ENCODE assay signal across 13 cellular contexts in the genomic region with DNA sequence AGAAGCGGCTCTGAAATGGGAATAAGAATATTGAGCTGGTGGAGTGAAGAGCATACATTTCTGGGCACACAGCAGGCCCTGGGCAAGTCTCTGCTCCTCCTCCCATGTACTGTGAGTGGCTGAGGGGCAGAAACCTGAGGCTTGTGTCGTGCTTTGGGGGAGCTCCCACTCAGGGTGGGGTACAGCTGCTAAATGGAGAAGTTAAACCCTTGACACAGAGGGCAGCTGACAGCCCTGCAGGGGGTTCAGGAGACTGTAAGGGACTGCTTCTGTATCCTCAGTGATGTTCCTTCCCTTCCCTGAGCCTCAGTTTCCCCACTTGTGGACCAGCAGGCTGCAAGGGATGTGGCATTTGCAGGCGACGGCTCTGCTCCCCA. TPM values are rescaled to one million over a fixed set of nuclear protein-coding genes. Genes with fewer than 3 reads are reported as not detected.
DNase-seq lines count a peak whose midpoint lies in the region; ATAC-seq and TF ChIP-seq lines count a peak whose summit lies in the region.
"Had no signal": no experiment of that assay in that cellular context is flagged by ENCODE, and none has a peak within 500 bp of the region (broad histone marks: within the 10 kb centered on the region; RNA-seq: fewer than 3 reads in every experiment).

No MANE protein-coding gene starts in this region.

- POLR2A ChIA-PET in HEK293 (lab: Yijun Ruan, JAX): interaction anchor here (3.4 kb wide), 1 partner anchor 46 kb away, joined by 11 read pairs; a partner anchor contains a TSS

- H3K4me3 Mint-ChIP-seq in stimulated activated memory B cell treated with anti-CD40 and anti-IgM and Interleukin-4, amounts not matched to agents 10 μg/mL and 1 μg/mL and 100 μg/mL, for 72 hours: no peak overlapping the region
- no peak overlapping the region for H3K4me3 Mint-ChIP-seq in natural killer cell treated with Interleukin-12 subunit alpha and Interleukin-12 subunit beta and Interleukin-15 and Interleukin-18, amount 100 ng/mL, for 72 hours
- H3K4me3 Mint-ChIP-seq: CD8-positive, alpha-beta memory T cell had no signal

- CTCF ChIA-PET in HEK293 (lab: Yijun Ruan, JAX): interaction anchor here (1.5 kb wide), 1 partner anchor 22 kb away, joined by 10 read pairs; no protein-coding TSS in a partner anchor

- ATAC-seq in stimulated activated memory B cell treated with anti-CD40 and anti-IgM and Interleukin-4, amounts not matched to agents 10 μg/mL and 1 μg/mL and 100 μg/mL, for 72 hours: no peak
- ATAC-seq in natural killer cell treated with Interleukin-12 subunit alpha and Interleukin-12 subunit beta and Interleukin-15 and Interleukin-18, amount 100 ng/mL, for 72 hours: no peak
- no peak for ATAC-seq in omental fat pad (ENCODE audit: low FRiP score)
- ATAC-seq in GM21381 (IDR thresholded peaks at IDR 0.05; ENCODE audit: unreplicated experiment): no peak

- no peak for DNase-seq in natural killer cell treated with Interleukin-12 subunit alpha and Interleukin-12 subunit beta and Interleukin-15 and Interleukin-18, amount 100 ng/mL, for 72 hours (ENCODE audit: low spot score)
- DNase-seq in NCI-H1417 treated with DMSO at 0.1 percent for 48 hours (lab: John Stamatoyannopoulos, UW): no peak
- DNase-seq in omental fat pad (ENCODE audit: low spot score): no peak
- DNase-seq: ACHN; BE2C; CD8-positive, alpha-beta memory T cell; NCI-H1930; SHP77 had no signal

- no peak overlapping the region for H3K4me3 ChIP-seq in HEK293 (ENCODE audit: low read depth, low read length)

- H3K27me3 Mint-ChIP-seq in stimulated activated memory B cell treated with anti-CD40 and anti-IgM and Interleukin-4, amounts not matched to agents 10 μg/mL and 1 μg/mL and 100 μg/mL, for 72 hours: no peaks in the 10 kb centered on the region
- no peaks in the 10 kb centered on the region for H3K27me3 Mint-ChIP-seq in natural killer cell treated with Interleukin-12 subunit alpha and Interleukin-12 subunit beta and Interleukin-15 and Interleukin-18, amount 100 ng/mL, for 72 hours
- H3K27me3 Mint-ChIP-seq: CD8-positive, alpha-beta memory T cell had no signal

- no peak for TF ChIP-seq CTCF in HEK293 (tag by site-specific recombination; IDR thresholded peaks at IDR 0.05)
- TF ChIP-seq CTCF in omental fat pad (IDR thresholded peaks at IDR 0.05): no peak

- no peaks in the 10 kb centered on the region for H3K27me3 ChIP-seq in layer of hippocampus (ENCODE audit: control insufficient read depth, insufficient read depth, low read length)
- H3K27me3 ChIP-seq: BE2C had no signal

- H3K9me3 ChIP-seq in HEK293 (ENCODE audit: control insufficient read depth, insufficient read depth, low read depth, low read length): no peaks in the 10 kb centered on the region
- H3K9me3 ChIP-seq: BE2C had no signal

- H3K36me3 ChIP-seq in HEK293 (ENCODE audit: control insufficient read depth in 2 of 2, insufficient read depth in 1 of 2, low read length in 2 of 2): no peaks in the 10 kb centered on the region; a peak in 1 of 3 replicates

- peaks cover under 1% of the 10 kb centered on the region for H3K36me3 Mint-ChIP-seq in stimulated activated memory B cell treated with anti-CD40 and anti-IgM and Interleukin-4, amounts not matched to agents 10 μg/mL and 1 μg/mL and 100 μg/mL, for 72 hours
- no peaks in the 10 kb centered on the region for H3K36me3 Mint-ChIP-seq in natural killer cell treated with Interleukin-12 subunit alpha and Interleukin-12 subunit beta and Interleukin-15 and Interleukin-18, amount 100 ng/mL, for 72 hours

- H3K9me3 Mint-ChIP-seq in stimulated activated memory B cell treated with anti-CD40 and anti-IgM and Interleukin-4, amounts not matched to agents 10 μg/mL and 1 μg/mL and 100 μg/mL, for 72 hours: no peaks in the 10 kb centered on the region
- H3K9me3 Mint-ChIP-seq in natural killer cell treated with Interleukin-12 subunit alpha and Interleukin-12 subunit beta and Interleukin-15 and Interleukin-18, amount 100 ng/mL, for 72 hours: no peaks in the 10 kb centered on the region
- H3K9me3 Mint-ChIP-seq: CD8-positive, alpha-beta memory T cell had no signal

- H3K4me1 ChIP-seq in HEK293 (ENCODE audit: control insufficient read depth, insufficient read depth, low read length): no peaks in the 10 kb centered on the region; the same call in 1 of the 2 replicates

- H3K27ac ChIP-seq in HEK293 (ENCODE audit: extremely low read depth, low read depth, low read length) (no peak overlapping the region), angular gyrus (ENCODE audit: low read depth, low read length) (peak overlapping the region; percentile 83), layer of hippocampus (ENCODE audit: low read depth, low read length) (peak overlapping the region; percentile 38)

- H3K4me1 Mint-ChIP-seq in stimulated activated memory B cell treated with anti-CD40 and anti-IgM and Interleukin-4, amounts not matched to agents 10 μg/mL and 1 μg/mL and 100 μg/mL, for 72 hours: peaks cover 54% of the 10 kb centered on the region
- H3K4me1 Mint-ChIP-seq in natural killer cell treated with Interleukin-12 subunit alpha and Interleukin-12 subunit beta and Interleukin-15 and Interleukin-18, amount 100 ng/mL, for 72 hours (ENCODE audit: low read depth in 2 of 2): peaks cover 0 to 21% of the 10 kb centered on the region in 2 donors
- H3K4me1 Mint-ChIP-seq: CD8-positive, alpha-beta memory T cell had no signal

- peak overlapping the region; percentile 14 for H3K27ac Mint-ChIP-seq in stimulated activated memory B cell treated with anti-CD40 and anti-IgM and Interleukin-4, amounts not matched to agents 10 μg/mL and 1 μg/mL and 100 μg/mL, for 72 hours
- H3K27ac Mint-ChIP-seq in natural killer cell treated with Interleukin-12 subunit alpha and Interleukin-12 subunit beta and Interleukin-15 and Interleukin-18, amount 100 ng/mL, for 72 hours: no peak overlapping the region

TF ChIP-seq in HEK293, 187 proteins besides CTCF, POLR2A, EP300 and RAD21:
- TF ChIP-seq ZBTB1 (tag by site-specific recombination; IDR thresholded peaks at IDR 0.05) (no peak), GLIS1 (tag by site-specific recombination; IDR thresholded peaks at IDR 0.05) (0 out of 2 replicates have a peak, but pooled peaks have one; percentile 7), SCRT1 (tag by site-specific recombination; IDR thresholded peaks at IDR 0.05; ENCODE audit: borderline replicate concordance) (no peak)
- TF ChIP-seq, protein P1, sequence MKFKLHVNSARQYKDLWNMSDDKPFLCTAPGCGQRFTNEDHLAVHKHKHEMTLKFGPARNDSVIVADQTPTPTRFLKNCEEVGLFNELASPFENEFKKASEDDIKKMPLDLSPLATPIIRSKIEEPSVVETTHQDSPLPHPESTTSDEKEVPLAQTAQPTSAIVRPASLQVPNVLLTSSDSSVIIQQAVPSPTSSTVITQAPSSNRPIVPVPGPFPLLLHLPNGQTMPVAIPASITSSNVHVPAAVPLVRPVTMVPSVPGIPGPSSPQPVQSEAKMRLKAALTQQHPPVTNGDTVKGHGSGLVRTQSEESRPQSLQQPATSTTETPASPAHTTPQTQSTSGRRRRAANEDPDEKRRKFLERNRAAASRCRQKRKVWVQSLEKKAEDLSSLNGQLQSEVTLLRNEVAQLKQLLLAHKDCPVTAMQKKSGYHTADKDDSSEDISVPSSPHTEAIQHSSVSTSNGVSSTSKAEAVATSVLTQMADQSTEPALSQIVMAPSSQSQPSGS (tag by site-specific recombination; IDR thresholded peaks at IDR 0.05; ENCODE audit: low read depth): no peak

RNA-seq across cellular contexts. Expression of a gene that starts 15.6 kb away (rescaled TPM):
- total RNA-seq in natural killer cell treated with Interleukin-12 subunit alpha and Interleukin-12 subunit beta and Interleukin-15 and Interleukin-18, amount 100 ng/mL, for 72 hours: 1 to 10 TPM; 1.1 to 2.0 TPM
- 10 to 100 TPM in 2 of 4 donors, 1 to 10 TPM in 2; 4.4 to 11.0 (median 9.9) TPM for total RNA-seq in omental fat pad

RNA-seq across cellular contexts. Expression of a gene that starts 34.2 kb away (rescaled TPM):
- total RNA-seq in natural killer cell treated with Interleukin-12 subunit alpha and Interleukin-12 subunit beta and Interleukin-15 and Interleukin-18, amount 100 ng/mL, for 72 hours: 10 to 100 TPM; 20.8 to 38.9 TPM
- total RNA-seq in omental fat pad: 10 to 100 TPM in 3 of 4 donors, 1 to 10 TPM in 1; 7.6 to 14.5 (median 11.1) TPM

RNA-seq across cellular contexts. Expression of a gene that starts 46.0 kb away (rescaled TPM):
- total RNA-seq in natural killer cell treated with Interleukin-12 subunit alpha and Interleukin-12 subunit beta and Interleukin-15 and Interleukin-18, amount 100 ng/mL, for 72 hours: 1,000 to 10,000 TPM; 1,242 to 2,090 TPM
- 1,000 to 10,000 TPM; 1,543 to 2,117 (median 1,973) TPM for total RNA-seq in omental fat pad
